ENCODE assay signal across 9 cellular contexts in the genomic region with DNA sequence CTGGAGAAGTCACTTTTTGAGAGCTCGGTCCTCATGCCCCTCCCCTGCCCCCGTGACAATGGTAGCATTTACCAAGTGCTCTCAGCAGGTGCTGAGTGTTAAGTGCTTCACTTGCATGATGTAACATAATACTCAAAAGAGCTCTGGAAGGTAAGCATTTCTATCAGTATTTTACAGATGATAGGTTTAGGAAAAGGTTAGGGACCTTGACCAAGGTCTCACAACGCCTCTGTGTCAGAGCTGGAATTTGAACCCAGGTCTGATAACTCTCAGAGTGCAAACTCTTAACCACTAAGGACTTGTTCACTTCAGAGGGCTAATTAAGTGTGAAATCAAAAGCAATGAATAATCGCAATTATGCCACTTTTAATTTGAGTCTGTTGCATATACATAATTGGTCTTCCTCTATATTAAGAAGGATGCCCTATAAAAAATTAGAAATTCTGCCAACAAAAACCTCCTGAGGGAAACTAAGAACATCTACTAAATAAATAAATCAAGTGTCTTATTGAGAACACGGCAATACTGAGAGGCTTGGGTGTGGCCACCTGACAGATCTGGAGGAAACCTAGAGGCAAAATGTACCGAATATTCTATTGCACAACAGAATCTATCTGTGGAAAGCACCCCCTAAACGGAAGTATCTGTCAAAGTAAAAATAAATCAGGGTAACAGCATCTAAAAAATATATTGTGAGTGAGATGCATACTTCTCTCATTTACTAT.
DNase-seq lines count a peak whose midpoint lies in the region; FAIRE-seq and TF ChIP-seq lines count a peak whose summit lies in the region.
"Had no signal": no experiment of that assay in that cellular context is flagged by ENCODE, and none has a peak within 500 bp of the region (broad histone marks: within the 10 kb centered on the region; RNA-seq: fewer than 3 reads in every experiment).

No MANE protein-coding gene starts in this region.

- no peak for TF ChIP-seq EP300 in suprapubic skin (IDR thresholded peaks at IDR 0.05)

- H3K4me3 ChIP-seq in breast epithelium (no peak overlapping the region), suprapubic skin (peak overlapping the region; percentile 7)

- H3K27me3 Mint-ChIP-seq in MCF 10A (ENCODE audit: insufficient read depth, unreplicated experiment) = no peaks in the 10 kb centered on the region
- H3K27me3 Mint-ChIP-seq in nephron progenitor cell (ENCODE audit: low read depth, poor library complexity) = no peaks in the 10 kb centered on the region

- no TSS peak for BruUV-seq in MCF 10A (replicated peaks; lab: Mats Ljungman, UMichigan)

- H3K4me1 Mint-ChIP-seq in MCF 10A (ENCODE audit: insufficient read depth, unreplicated experiment) (peaks cover 21% of the 10 kb centered on the region), nephron progenitor cell (peaks cover 10% of the 10 kb centered on the region)

- H3K27ac ChIP-seq in breast epithelium (no peak overlapping the region), suprapubic skin (peak overlapping the region; percentile 27)

- H3K27ac Mint-ChIP-seq in MCF 10A (ENCODE audit: low read depth, unreplicated experiment) (peak overlapping the region; percentile 60), nephron progenitor cell (no peak overlapping the region)

- no peak for TF ChIP-seq CTCF in MCF 10A (IDR thresholded peaks at IDR 0.05; ENCODE audit: unreplicated experiment)
- TF ChIP-seq CTCF in breast epithelium (IDR thresholded peaks at IDR 0.05) = no peak
- TF ChIP-seq CTCF in suprapubic skin (IDR thresholded peaks at IDR 0.05) = no peak
- no peak for TF ChIP-seq CTCF in nephron progenitor cell (IDR thresholded peaks at IDR 0.05)

- H3K9me3 ChIP-seq in breast epithelium (no peaks in the 10 kb centered on the region), suprapubic skin (no peaks in the 10 kb centered on the region)

- H3K36me3 ChIP-seq in breast epithelium = no peaks in the 10 kb centered on the region
- no peaks in the 10 kb centered on the region for H3K36me3 ChIP-seq in suprapubic skin

- H3K36me3 Mint-ChIP-seq in MCF 10A (ENCODE audit: insufficient read depth, unreplicated experiment) (no peaks in the 10 kb centered on the region), nephron progenitor cell (ENCODE audit: low read depth) (peaks cover 9% of the 10 kb centered on the region)

- WGBS in suprapubic skin = 50% methylated on average over 7 of the region's 7 CpGs

- POLR2A ChIA-PET in MCF 10A (lab: Yijun Ruan, JAX) = interaction anchor here (0.6 to 3.1 kb wide), 4 partner anchors 9 to 733 kb away, joined by 3 to 14 read pairs (median 6); no protein-coding TSS in a partner anchor

- no peaks in the 10 kb centered on the region for H3K27me3 ChIP-seq in breast epithelium
- no peaks in the 10 kb centered on the region for H3K27me3 ChIP-seq in suprapubic skin

- DNase-seq in MCF 10A (ENCODE audit: unreplicated experiment) = peak; percentile 61
- no peak for DNase-seq in breast epithelium (ENCODE audit: low spot score in 2 of 2)
- DNase-seq in NOMO-1 treated with dmso at 0.1 percent for 144 hours (lab: John Stamatoyannopoulos, UW; ENCODE audit: unreplicated experiment) = peak; percentile 87
- no peak for DNase-seq in suprapubic skin (ENCODE audit: low spot score in 2 of 2)
- DNase-seq in nephron progenitor cell = no peak
- DNase-seq in T-helper 9 cell = no peak
- DNase-seq in GM03348 (ENCODE audit: low spot score) = no peak
- DNase-seq: IMR-90 had no signal

- no peak for TF ChIP-seq POLR2A in breast epithelium (IDR thresholded peaks at IDR 0.05)
- TF ChIP-seq POLR2A in suprapubic skin (IDR thresholded peaks at IDR 0.05) = no peak

- CTCF ChIA-PET in MCF 10A (lab: Yijun Ruan, JAX) = interaction anchor here (0.6 to 1.4 kb wide), 5 partner anchors 8 to 246 kb away, joined by 3 to 5 read pairs (median 4); no protein-coding TSS in a partner anchor

- intact Hi-C loops in MCF 10A (cut with micrococcal nuclease) = loop anchor here (5.0 kb wide), 1 partner anchor 101 kb away; no protein-coding TSS in a partner anchor
- intact Hi-C loops in breast epithelium (cut with DNase I; ENCODE audit: low total_unique reads) = no loop called here

- H3K9me3 Mint-ChIP-seq in MCF 10A (ENCODE audit: unreplicated experiment) (no peaks in the 10 kb centered on the region), nephron progenitor cell (peaks cover 7% of the 10 kb centered on the region)

- no peaks in the 10 kb centered on the region for H3K4me1 ChIP-seq in breast epithelium
- H3K4me1 ChIP-seq in suprapubic skin = peaks cover 37% of the 10 kb centered on the region

- FAIRE-seq in colon (lab: Jason Lieb, UNC) = peak; percentile 41

- H3K4me3 Mint-ChIP-seq in MCF 10A (ENCODE audit: unreplicated experiment) (no peak overlapping the region), nephron progenitor cell (no peak overlapping the region)

Comparison
In these comparisons a context has a peak if more than half of its experiments do, and no peak if none do; other contexts are left out.
1. DNase-seq: peak in MCF 10A (single experiment) and NOMO-1 treated with dmso at 0.1 percent for 144 hours (single experiment); none in breast epithelium (0 of 2), suprapubic skin (0 of 2), nephron progenitor cell (single experiment), T-helper 9 cell (single experiment) and GM03348 (single experiment).